8 cellular contexts compared by ENCODE assay signal in genomic region chr6:52049252-52050050, GRCh38. TPM values are rescaled to one million over a fixed set of nuclear protein-coding genes. Genes with fewer than 3 reads are reported as not detected.
DNase-seq lines count a peak whose midpoint lies in the region; ATAC-seq and TF ChIP-seq lines count a peak whose summit lies in the region.

No MANE protein-coding gene starts in this region.

- ATAC-seq in GM21360 (IDR thresholded peaks at IDR 0.05; ENCODE audit: unreplicated experiment) (peak; percentile 50), upper lobe of left lung (ENCODE audit: low FRiP score in 2 of 2) (peak in 1 of 2 donors; percentile 47), HG02588 (IDR thresholded peaks at IDR 0.05; ENCODE audit: unreplicated experiment) (no peak)

- no peak overlapping the region for H3K4me3 ChIP-seq in NB4 (ENCODE audit: low read depth, low read length)
- H3K4me3 ChIP-seq in WI38 (ENCODE audit: low read depth, low read length) = no peak overlapping the region
- H3K4me3 ChIP-seq in upper lobe of left lung = no peak overlapping the region

- no peaks in the 10 kb centered on the region for H3K9me3 ChIP-seq in upper lobe of left lung

- H3K36me3 ChIP-seq in upper lobe of left lung = no peaks in the 10 kb centered on the region

- no peak overlapping the region for H3K27ac ChIP-seq in upper lobe of left lung

- WGBS in upper lobe of left lung, 2 donors = 41 to 53% methylated on average over 3 of the region's 3 CpGs

- no peak for TF ChIP-seq POLR2A in NB4 (IDR thresholded peaks at IDR 0.05; ENCODE audit: extremely low read depth, insufficient read length)
- TF ChIP-seq POLR2A in upper lobe of left lung (IDR thresholded peaks at IDR 0.05) = no peak

- no peak for TF ChIP-seq EP300 in upper lobe of left lung (IDR thresholded peaks at IDR 0.05)

- DNase-seq in D341Med (ENCODE audit: low spot score) (peak; percentile 33), NB4 (ENCODE audit: low read depth) (peak; percentile 57), iPS-NIHi7 (ENCODE audit: extremely low spot score) (peak; percentile 49), upper lobe of left lung (no peak), ecto neural progenitor cell (ENCODE audit: low spot score) (no peak)

- TF ChIP-seq CTCF in NB4 (IDR thresholded peaks at IDR 0.05; ENCODE audit: low read depth, low read length) (peak; percentile 61), WI38 (IDR thresholded peaks at IDR 0.05; ENCODE audit: low read depth, low read length) (peak; percentile 47; the same call in 1 of the 2 replicates), upper lobe of left lung (IDR thresholded peaks at IDR 0.05) (peak in 5 of 6 experiments; percentile 18 to 43 (median 26))

- no peaks in the 10 kb centered on the region for H3K27me3 ChIP-seq in upper lobe of left lung

- H3K4me1 ChIP-seq in upper lobe of left lung = no peaks in the 10 kb centered on the region

RNA-seq across cellular contexts. Expression of gene PKHD1, which starts 38.0 kb away (rescaled TPM):
- total RNA-seq in upper lobe of left lung = 1 to 10 TPM in 1 of 6 donors, under 1 TPM in 5; 0.10 to 1.0 (median 0.34) TPM

Comparison
In these comparisons a context has a peak if more than half of its experiments do, and no peak if none do; other contexts are left out.
1. DNase-seq: peak in D341Med (single experiment), NB4 (single experiment) and iPS-NIHi7 (single experiment); none in upper lobe of left lung (0 of 2) and ecto neural progenitor cell (single experiment).
2. Peak in every context shown above with its lines, with median percentiles within 50 percentile points of each other: CTCF ChIP-seq.